8 cellular contexts compared by ENCODE assay signal in genomic region chr13:36346222-36347083, GRCh38. TPM values are rescaled to one million over a fixed set of nuclear protein-coding genes. Genes with fewer than 3 reads are reported as not detected.
DNase-seq lines count a peak whose midpoint lies in the region; TF ChIP-seq lines count a peak whose summit lies in the region.

A gene with protein sequence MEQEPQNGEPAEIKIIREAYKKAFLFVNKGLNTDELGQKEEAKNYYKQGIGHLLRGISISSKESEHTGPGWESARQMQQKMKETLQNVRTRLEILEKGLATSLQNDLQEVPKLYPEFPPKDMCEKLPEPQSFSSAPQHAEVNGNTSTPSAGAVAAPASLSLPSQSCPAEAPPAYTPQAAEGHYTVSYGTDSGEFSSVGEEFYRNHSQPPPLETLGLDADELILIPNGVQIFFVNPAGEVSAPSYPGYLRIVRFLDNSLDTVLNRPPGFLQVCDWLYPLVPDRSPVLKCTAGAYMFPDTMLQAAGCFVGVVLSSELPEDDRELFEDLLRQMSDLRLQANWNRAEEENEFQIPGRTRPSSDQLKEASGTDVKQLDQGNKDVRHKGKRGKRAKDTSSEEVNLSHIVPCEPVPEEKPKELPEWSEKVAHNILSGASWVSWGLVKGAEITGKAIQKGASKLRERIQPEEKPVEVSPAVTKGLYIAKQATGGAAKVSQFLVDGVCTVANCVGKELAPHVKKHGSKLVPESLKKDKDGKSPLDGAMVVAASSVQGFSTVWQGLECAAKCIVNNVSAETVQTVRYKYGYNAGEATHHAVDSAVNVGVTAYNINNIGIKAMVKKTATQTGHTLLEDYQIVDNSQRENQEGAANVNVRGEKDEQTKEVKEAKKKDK (minus strand): TSS chr13:36346394. CDS start chr13:36335830, 10,564 bp downstream.

- peak; percentile 93 for DNase-seq in ELR (ENCODE audit: low read depth)
- peak; percentile 94 to 95 for DNase-seq in HAP-1 (ENCODE audit: low spot score in 2 of 2)
- peak; percentile 79 for DNase-seq in MM.1S
- peak; percentile 95 for DNase-seq in SK-N-DZ (ENCODE audit: low spot score)
- peak; percentile 93 for DNase-seq in activated naive CD4-positive, alpha-beta T cell treated with anti-CD3 and anti-CD28 coated beads for 36 hours
- peak; percentile 90 for DNase-seq in foreskin melanocyte
- peak; percentile 91 for DNase-seq in neural progenitor cell (ENCODE audit: low spot score)

- no peaks in the 10 kb centered on the region for H3F3A ChIP-seq in MM.1S (ENCODE audit: insufficient read depth, low read length)
- H3F3A ChIP-seq in neural progenitor cell (ENCODE audit: low read depth), result peaks cover 5% of the 10 kb centered on the region

- H3K9me3 Mint-ChIP-seq in activated naive CD4-positive, alpha-beta T cell treated with anti-CD3 and anti-CD28 coated beads for 36 hours, result no peaks in the 10 kb centered on the region
- peaks cover 2% of the 10 kb centered on the region for H3K9me3 Mint-ChIP-seq in neural progenitor cell

- peaks cover 1% of the 10 kb centered on the region for H3K36me3 Mint-ChIP-seq in activated naive CD4-positive, alpha-beta T cell treated with anti-CD3 and anti-CD28 coated beads for 36 hours (ENCODE audit: low read depth)
- peaks cover 10% of the 10 kb centered on the region for H3K36me3 Mint-ChIP-seq in neural progenitor cell

- H2AFZ ChIP-seq in MM.1S (ENCODE audit: low read length) (peak within 1 kb of the TSS; percentile 53), neural progenitor cell (replicated peaks) (peak within 1 kb of the TSS; percentile 94)

- no peaks in the 10 kb centered on the region for H3K79me2 ChIP-seq in MM.1S (ENCODE audit: low read length)
- peaks cover 39% of the 10 kb centered on the region for H3K79me2 ChIP-seq in neural progenitor cell (ENCODE audit: low read depth)

- intact Hi-C loops in activated naive CD4-positive, alpha-beta T cell treated with anti-CD3 and anti-CD28 coated beads for 36 hours (cut with micrococcal nuclease), result loop anchor here (1.0 to 5.0 kb wide), 9 partner anchors 36 to 713 kb away; partner anchors contain the start of genes EXOSC8, RFXAP and SUPT20H

- H3K4me3 ChIP-seq in HAP-1 (peak within 1 kb of the TSS; percentile 64), MM.1S (ENCODE audit: low read length) (peak within 1 kb of the TSS; percentile 61), neural progenitor cell (peak within 1 kb of the TSS; percentile 77), stomach smooth muscle (ENCODE audit: low read length in 2 of 2) (peak within 1 kb of the TSS; percentile 95 to 96)

- peak; percentile 70 for TF ChIP-seq CTCF in MM.1S (IDR thresholded peaks at IDR 0.05; ENCODE audit: low read length)
- peak; percentile 95 for TF ChIP-seq CTCF in neural progenitor cell (IDR thresholded peaks at IDR 0.05)

- H3K9me3 ChIP-seq in HAP-1 (no peaks in the 10 kb centered on the region), MM.1S (replicated peaks; ENCODE audit: insufficient read depth, low read length) (no peaks in the 10 kb centered on the region), neural progenitor cell (ENCODE audit: low read depth) (no peaks in the 10 kb centered on the region), stomach smooth muscle (ENCODE audit: control insufficient read depth in 2 of 2, low read length in 2 of 2) (no peaks in the 10 kb centered on the region)

- CTCF ChIA-PET in activated naive CD4-positive, alpha-beta T cell treated with anti-CD3 and anti-CD28 coated beads for 36 hours (lab: Charles Lee), result interaction anchor here (0.6 to 3.4 kb wide), 19 partner anchors 12 to 510 kb away, joined by 3 to 17 read pairs (median 3); partner anchors contain the start of gene CCDC169

- H3K27me3 Mint-ChIP-seq in activated naive CD4-positive, alpha-beta T cell treated with anti-CD3 and anti-CD28 coated beads for 36 hours (ENCODE audit: low read depth), result no peaks in the 10 kb centered on the region
- no peaks in the 10 kb centered on the region for H3K27me3 Mint-ChIP-seq in neural progenitor cell (ENCODE audit: insufficient read depth, low read depth)

- no peaks in the 10 kb centered on the region for H3K36me3 ChIP-seq in HAP-1 (replicated peaks)
- H3K36me3 ChIP-seq in MM.1S (replicated peaks; ENCODE audit: insufficient read depth, low read length), result no peaks in the 10 kb centered on the region
- no peaks in the 10 kb centered on the region for H3K36me3 ChIP-seq in neural progenitor cell
- no peaks in the 10 kb centered on the region for H3K36me3 ChIP-seq in stomach smooth muscle (ENCODE audit: control insufficient read depth in 2 of 2, insufficient read depth in 2 of 2, low read length in 2 of 2)

- in situ Hi-C loops in HAP-1 (cut with MboI; ENCODE audit: low sequenced_read_pairs), result no loop called here

- no peaks in the 10 kb centered on the region for H4K20me1 ChIP-seq in MM.1S (ENCODE audit: insufficient read depth, low read length)
- H4K20me1 ChIP-seq in neural progenitor cell (ENCODE audit: low read depth), result peaks cover 8% of the 10 kb centered on the region

- H3K4me3 Mint-ChIP-seq in activated naive CD4-positive, alpha-beta T cell treated with anti-CD3 and anti-CD28 coated beads for 36 hours, result peak within 1 kb of the TSS; percentile 86
- peak within 1 kb of the TSS; percentile 95 for H3K4me3 Mint-ChIP-seq in neural progenitor cell

- H3K4me2 ChIP-seq in MM.1S (ENCODE audit: low read depth, low read length) (peak within 1 kb of the TSS; percentile 45; the same call in 1 of the 2 replicates), neural progenitor cell (peak within 1 kb of the TSS; percentile 73)

- H3K27me3 ChIP-seq in HAP-1 (ENCODE audit: low read depth) (no peaks in the 10 kb centered on the region), MM.1S (replicated peaks; ENCODE audit: insufficient read depth, low read length) (no peaks in the 10 kb centered on the region), neural progenitor cell (peaks cover 18% of the 10 kb centered on the region), stomach smooth muscle (ENCODE audit: control insufficient read depth in 1 of 2, insufficient read depth in 2 of 2, low read length in 2 of 2) (no peaks in the 10 kb centered on the region)

- H3K27ac ChIP-seq in MM.1S (ENCODE audit: low read length) (no peak within 1 kb of the TSS), neural progenitor cell (peak within 1 kb of the TSS; percentile 19), stomach smooth muscle (ENCODE audit: low read length) (peak within 1 kb of the TSS; percentile 98)

- no peaks in the 10 kb centered on the region for H3K9me2 ChIP-seq in MM.1S (replicated peaks; ENCODE audit: insufficient read depth, low read length)

- H3K4me1 Mint-ChIP-seq in activated naive CD4-positive, alpha-beta T cell treated with anti-CD3 and anti-CD28 coated beads for 36 hours (ENCODE audit: low read depth), result peaks cover 26% of the 10 kb centered on the region
- H3K4me1 Mint-ChIP-seq in neural progenitor cell, result peaks cover 17% of the 10 kb centered on the region

- peak within 1 kb of the TSS; percentile 90 for H3K27ac Mint-ChIP-seq in activated naive CD4-positive, alpha-beta T cell treated with anti-CD3 and anti-CD28 coated beads for 36 hours
- peak within 1 kb of the TSS; percentile 97 for H3K27ac Mint-ChIP-seq in neural progenitor cell

- H3K9ac ChIP-seq in MM.1S (ENCODE audit: low read length), result peak within 1 kb of the TSS; percentile 48; the same call in 1 of the 2 replicates
- peak within 1 kb of the TSS; percentile 24 for H3K9ac ChIP-seq in neural progenitor cell
- peak within 1 kb of the TSS; percentile 98 to 99 for H3K9ac ChIP-seq in stomach smooth muscle (ENCODE audit: low read length in 2 of 2)

- H3K4me1 ChIP-seq in HAP-1, result peaks cover 25% of the 10 kb centered on the region
- no peaks in the 10 kb centered on the region for H3K4me1 ChIP-seq in MM.1S (ENCODE audit: low read length)
- peaks cover 3% of the 10 kb centered on the region for H3K4me1 ChIP-seq in neural progenitor cell
- peaks cover 5% of the 10 kb centered on the region for H3K4me1 ChIP-seq in stomach smooth muscle (ENCODE audit: control insufficient read depth, insufficient read depth, low read length)

RNA-seq across cellular contexts. Expression of the gene that starts here (rescaled TPM):
- 73.8 and 95.2 TPM in 2 replicates for polyA plus RNA-seq in SK-N-DZ (2014; cell fraction: cytosol; rRNA removed)
- polyA plus RNA-seq in SK-N-DZ (2014; cell fraction: nucleus; rRNA removed), result 45.8 and 72.3 TPM in 2 replicates
- 10 to 100 TPM; 12.5 to 17.0 TPM for total RNA-seq in activated naive CD4-positive, alpha-beta T cell treated with anti-CD3 and anti-CD28 coated beads for 36 hours
- total RNA-seq in neural progenitor cell (ENCODE audit: low replicate concordance), result 48.1 and 70.9 TPM in 2 replicates

Comparison
In these comparisons a context has a peak if more than half of its experiments do, and no peak if none do; other contexts are left out.
1. H3K9ac ChIP-seq: peak in every context shown above with its lines; median percentile 98 in stomach smooth muscle; 48 in MM.1S; 24 in neural progenitor cell.